ENCODE assay signal across 8 cellular contexts in genomic region chr15:75453703-75454470, GRCh38.
DNase-seq lines count a peak whose midpoint lies in the region; ATAC-seq and FAIRE-seq lines count a peak whose summit lies in the region.

No MANE protein-coding gene starts in this region.

- H3K27ac ChIP-seq in BLaER1 = peak overlapping the region; percentile 96

- no peaks in the 10 kb centered on the region for H3K36me3 ChIP-seq in BLaER1

- ATAC-seq in HG03457 (IDR thresholded peaks at IDR 0.05; ENCODE audit: unreplicated experiment) = peak; percentile 33

- H3K9me3 ChIP-seq in BLaER1 = no peaks in the 10 kb centered on the region

- no peaks in the 10 kb centered on the region for H3K27me3 ChIP-seq in BLaER1

- peaks cover 22% of the 10 kb centered on the region for H4K20me1 ChIP-seq in BLaER1

- peak overlapping the region; percentile 95 for H3K9ac ChIP-seq in BLaER1

- H3K4me3 ChIP-seq in BLaER1 = peak overlapping the region; percentile 90

- H3K4me2 ChIP-seq in BLaER1 = peak overlapping the region; percentile 98

- peaks cover 27% of the 10 kb centered on the region for H3K4me1 ChIP-seq in BLaER1

- DNase-seq in GM19240 (ENCODE audit: insufficient read length, low spot score) (peak; percentile 77), NCI-H524 treated with DMSO at 0.1 percent for 48 hours (lab: John Stamatoyannopoulos, UW) (peak; percentile 99), kidney glomerular epithelial cell (lab: John Stamatoyannopoulos, UW) (peak; percentile 100)
- peak; percentile 98 for DNase-seq in activated CD4-positive, alpha-beta T cell treated with anti-CD3 and anti-CD28 coated beads for 48 hours
- peak; percentile 94 to 97 for DNase-seq in stimulated activated CD4-positive, alpha-beta T cell treated with anti-CD3 and anti-CD28 coated beads, Interleukin-15, amount 100 ng/mL, for 48 hours (ENCODE audit: low read depth in 2 of 2)

- FAIRE-seq in colon (lab: Jason Lieb, UNC) = peak; percentile 89

Comparison
In these comparisons a context has a peak if more than half of its experiments do, and no peak if none do; other contexts are left out.
1. Peak in every context shown above with its lines: DNase-seq, ATAC-seq, H3K4me3 ChIP-seq and H3K27ac ChIP-seq.